In genomic region chr14:73237786-73238261, GRCh38 we compare ENCODE assay signal across 9 cellular contexts. TPM values are rescaled to one million over a fixed set of nuclear protein-coding genes. Genes with fewer than 3 reads are reported as not detected.
DNase-seq lines count a peak whose midpoint lies in the region; ATAC-seq and TF ChIP-seq lines count a peak whose summit lies in the region.
"Had no signal": no experiment of that assay in that cellular context is flagged by ENCODE, and none has a peak within 500 bp of the region (broad histone marks: within the 10 kb centered on the region; RNA-seq: fewer than 3 reads in every experiment).

No MANE protein-coding gene starts in this region.

- no peaks in the 10 kb centered on the region for H3K36me3 ChIP-seq in ascending aorta
- H3K36me3 ChIP-seq in suprapubic skin, result no peaks in the 10 kb centered on the region

- H3K4me1 ChIP-seq in ascending aorta, result peaks cover 27 to 29% of the 10 kb centered on the region in 2 donors
- peaks cover 60% of the 10 kb centered on the region for H3K4me1 ChIP-seq in suprapubic skin

- no peak for TF ChIP-seq CTCF in ascending aorta (IDR thresholded peaks at IDR 0.05)
- no peak for TF ChIP-seq CTCF in suprapubic skin (IDR thresholded peaks at IDR 0.05)

- peaks cover 20% of the 10 kb centered on the region for H3K27me3 ChIP-seq in ascending aorta
- peaks cover 7% of the 10 kb centered on the region for H3K27me3 ChIP-seq in suprapubic skin

- intact Hi-C loops in ascending aorta (cut with DNase I), result no loop called here

- peak; percentile 34 for DNase-seq in DMS53 (lab: John Stamatoyannopoulos, UW)
- no peak for DNase-seq in DMS53 treated with DMSO at 0.1 percent for 48 hours (lab: John Stamatoyannopoulos, UW; ENCODE audit: unreplicated experiment)
- no peak for DNase-seq in ascending aorta (ENCODE audit: low spot score in 2 of 2)
- DNase-seq in iPS-NIHi11 (ENCODE audit: low spot score), result peak; percentile 68
- no peak for DNase-seq in suprapubic skin (ENCODE audit: low spot score in 2 of 2)
- DNase-seq in globus pallidus (ENCODE audit: low spot score), result no peak
- no peak for DNase-seq in MV-4-11 (lab: John Stamatoyannopoulos, UW)
- DNase-seq: activated CD4-positive, alpha-beta memory T cell treated with anti-CD3 and anti-CD28 coated beads, Interleukin-2, amount 10 ng/mL, durations not matched to agents 7 days and 5 days had no signal

- peak overlapping the region; percentile 53 to 64 for H3K4me3 ChIP-seq in ascending aorta
- H3K4me3 ChIP-seq in suprapubic skin, result peak overlapping the region; percentile 72

- ATAC-seq in HG03354 (IDR thresholded peaks at IDR 0.05; ENCODE audit: poor library complexity, severe bottlenecking, unreplicated experiment), result no peak

- no peak for TF ChIP-seq POLR2A in suprapubic skin (IDR thresholded peaks at IDR 0.05)

- TF ChIP-seq EP300 in suprapubic skin (IDR thresholded peaks at IDR 0.05), result no peak

- under 1% methylated on average over 25 of the region's 58 CpGs for WGBS in suprapubic skin

- H3K27ac ChIP-seq in ascending aorta (no peak overlapping the region), suprapubic skin (peak overlapping the region; percentile 76)

- H3K9me3 ChIP-seq in ascending aorta, result no peaks in the 10 kb centered on the region
- H3K9me3 ChIP-seq in suprapubic skin, result no peaks in the 10 kb centered on the region

RNA-seq across cellular contexts. Expression of gene PAPLN, which starts 0.5 kb away (rescaled TPM):
- total RNA-seq in ascending aorta (4.9 TPM), suprapubic skin (10 to 100 TPM; 15.9 to 44.9 (median 23.5) TPM)

Comparison
In these comparisons a context has a peak if more than half of its experiments do, and no peak if none do; other contexts are left out.
1. DNase-seq: peak in DMS53 (single experiment) and iPS-NIHi11 (single experiment); none in DMS53 treated with DMSO at 0.1 percent for 48 hours (single experiment), ascending aorta (0 of 2), suprapubic skin (0 of 2), globus pallidus (single experiment) and MV-4-11 (single experiment).